ENCODE assay signal across 3 cellular contexts in genomic region chr16:88309905-88310259, GRCh38.
TF ChIP-seq lines count a peak whose summit lies in the region.

No MANE protein-coding gene starts in this region.

TF ChIP-seq in SK-N-SH, 30 proteins besides CTCF, POLR2A, EP300 and RAD21:
- TF ChIP-seq ZBTB33 (IDR thresholded peaks at IDR 0.05; ENCODE audit: borderline replicate concordance, low read depth) (no peak), SMC3 (IDR thresholded peaks at IDR 0.05; ENCODE audit: low read depth, low read length) (peak; percentile 41), GABPA (IDR thresholded peaks at IDR 0.05; ENCODE audit: low read depth) (no peak), FOXM1 (IDR thresholded peaks at IDR 0.05; ENCODE audit: low read depth) (no peak), TCF12 (IDR thresholded peaks at IDR 0.05) (no peak)
- TF ChIP-seq, protein P1, sequence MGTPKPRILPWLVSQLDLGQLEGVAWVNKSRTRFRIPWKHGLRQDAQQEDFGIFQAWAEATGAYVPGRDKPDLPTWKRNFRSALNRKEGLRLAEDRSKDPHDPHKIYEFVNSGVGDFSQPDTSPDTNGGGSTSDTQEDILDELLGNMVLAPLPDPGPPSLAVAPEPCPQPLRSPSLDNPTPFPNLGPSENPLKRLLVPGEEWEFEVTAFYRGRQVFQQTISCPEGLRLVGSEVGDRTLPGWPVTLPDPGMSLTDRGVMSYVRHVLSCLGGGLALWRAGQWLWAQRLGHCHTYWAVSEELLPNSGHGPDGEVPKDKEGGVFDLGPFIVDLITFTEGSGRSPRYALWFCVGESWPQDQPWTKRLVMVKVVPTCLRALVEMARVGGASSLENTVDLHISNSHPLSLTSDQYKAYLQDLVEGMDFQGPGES (IDR thresholded peaks at IDR 0.05; ENCODE audit: low read depth, low read length), result no peak
- TF ChIP-seq, protein P2, sequence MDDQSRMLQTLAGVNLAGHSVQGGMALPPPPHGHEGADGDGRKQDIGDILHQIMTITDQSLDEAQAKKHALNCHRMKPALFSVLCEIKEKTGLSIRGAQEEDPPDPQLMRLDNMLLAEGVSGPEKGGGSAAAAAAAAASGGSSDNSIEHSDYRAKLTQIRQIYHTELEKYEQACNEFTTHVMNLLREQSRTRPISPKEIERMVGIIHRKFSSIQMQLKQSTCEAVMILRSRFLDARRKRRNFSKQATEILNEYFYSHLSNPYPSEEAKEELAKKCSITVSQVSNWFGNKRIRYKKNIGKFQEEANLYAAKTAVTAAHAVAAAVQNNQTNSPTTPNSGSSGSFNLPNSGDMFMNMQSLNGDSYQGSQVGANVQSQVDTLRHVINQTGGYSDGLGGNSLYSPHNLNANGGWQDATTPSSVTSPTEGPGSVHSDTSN (IDR thresholded peaks at IDR 0.05), result no peak
TF ChIP-seq in SK-N-SH: peak in this region for 1.

TF ChIP-seq in SK-N-SH treated with all-trans-retinoic acid at 6 μM for 48 hours, 23 proteins besides CTCF, POLR2A, EP300 and RAD21 (continued from another document):
- TF ChIP-seq TSHZ2 (CRISPR knock-in tag; IDR thresholded peaks at IDR 0.05), result no peak
- no peak for TF ChIP-seq ESRRG (CRISPR knock-in tag; IDR thresholded peaks at IDR 0.05)

TF ChIP-seq in H1, 55 proteins besides CTCF, POLR2A, EP300 and RAD21 (continued from another document):
- no peak for TF ChIP-seq SP4 (IDR thresholded peaks at IDR 0.05; ENCODE audit: low read length)
